Comparison of ENCODE assay signal across 7 cellular contexts in genomic region chr22:33210129-33210784, GRCh38.
DNase-seq lines count a peak whose midpoint lies in the region; ATAC-seq and TF ChIP-seq lines count a peak whose summit lies in the region.

No MANE protein-coding gene starts in this region.

- no peaks in the 10 kb centered on the region for H3K79me2 ChIP-seq in OCI-LY3 (ENCODE audit: low read length)

- peak overlapping the region; percentile 56 for H3K4me2 ChIP-seq in OCI-LY3 (ENCODE audit: low read length)

- H3K27me3 Mint-ChIP-seq in mesothelial cell of epicardium (ENCODE audit: low read depth), result peaks cover 78% of the 10 kb centered on the region

- H3K9me3 Mint-ChIP-seq in mesothelial cell of epicardium, result no peaks in the 10 kb centered on the region

- H3K4me3 ChIP-seq in OCI-LY3 (ENCODE audit: low read length), result peak overlapping the region; percentile 19; the same call in 1 of the 2 replicates
- no peak overlapping the region for H3K4me3 ChIP-seq in dorsolateral prefrontal cortex

- H3K9me3 ChIP-seq in OCI-LY3 (ENCODE audit: insufficient read depth, low read length), result no peaks in the 10 kb centered on the region

- no peaks in the 10 kb centered on the region for H4K20me1 ChIP-seq in OCI-LY3 (ENCODE audit: insufficient read depth, low read length)

- H3K27ac Mint-ChIP-seq in mesothelial cell of epicardium, result no peak overlapping the region

- peak; percentile 80 for DNase-seq in ELF-1 (ENCODE audit: low read depth, low spot score)
- peak; percentile 63 for DNase-seq in HuH-7 (ENCODE audit: low spot score)
- DNase-seq in dorsolateral prefrontal cortex, result no peak
- DNase-seq in mesothelial cell of epicardium (ENCODE audit: low spot score in 2 of 2, unreplicated experiment in 2 of 2), result no peak
- no peak for DNase-seq in NK-92 treated with Interleukin-12 subunit alpha and Interleukin-12 subunit beta, amount 100 ng/mL, for 24 hours (lab: John Stamatoyannopoulos, UW)

- no peaks in the 10 kb centered on the region for H3K4me1 Mint-ChIP-seq in mesothelial cell of epicardium

- peaks cover 8% of the 10 kb centered on the region for H3K4me1 ChIP-seq in OCI-LY3 (ENCODE audit: low read length)

- no peak overlapping the region for H3K4me3 Mint-ChIP-seq in mesothelial cell of epicardium

- H3K27me3 ChIP-seq in OCI-LY3 (ENCODE audit: low read depth, low read length), result no peaks in the 10 kb centered on the region
- peaks cover 0 to 3% (median 0%) of the 10 kb centered on the region in 45 donors for H3K27me3 ChIP-seq in dorsolateral prefrontal cortex

- H2AFZ ChIP-seq in OCI-LY3 (ENCODE audit: low read depth, low read length), result peak overlapping the region; percentile 32

- H3K36me3 ChIP-seq in OCI-LY3 (replicated peaks; ENCODE audit: low read depth, low read length), result no peaks in the 10 kb centered on the region

- ATAC-seq in GM19395 (IDR thresholded peaks at IDR 0.05; ENCODE audit: unreplicated experiment), result no peak

- intact Hi-C loops in dorsolateral prefrontal cortex (cut with DNase I), result no loop called here

- TF ChIP-seq CTCF in OCI-LY3 (IDR thresholded peaks at IDR 0.05; ENCODE audit: low read depth, low read length) (peak; percentile 82), dorsolateral prefrontal cortex (IDR thresholded peaks at IDR 0.05 in 54 of 56, conservative IDR thresholded peaks at IDR 0.05 in 2 of 56; ENCODE audit: low read depth in 1 of 56, partially characterized antibody in 56 of 56) (peak; percentile 27 to 72 (median 54)), mesothelial cell of epicardium (IDR thresholded peaks at IDR 0.05; ENCODE audit: unreplicated experiment) (peak; percentile 37)

- H3K36me3 Mint-ChIP-seq in mesothelial cell of epicardium, result no peaks in the 10 kb centered on the region

- no peak overlapping the region; the same call in 1 of the 2 replicates for H3K9ac ChIP-seq in OCI-LY3 (ENCODE audit: low read length)

- H3K27ac ChIP-seq in OCI-LY3 (ENCODE audit: low read length), result no peak overlapping the region
- H3K27ac ChIP-seq in dorsolateral prefrontal cortex, result no peak overlapping the region

Comparison
In these comparisons a context has a peak if more than half of its experiments do, and no peak if none do; other contexts are left out.
1. DNase-seq: peak in ELF-1 (single experiment) and HuH-7 (single experiment); none in dorsolateral prefrontal cortex (0 of 10), mesothelial cell of epicardium (0 of 2) and NK-92 treated with Interleukin-12 subunit alpha and Interleukin-12 subunit beta, amount 100 ng/mL, for 24 hours (single experiment).
2. Peak in every context shown above with its lines, with median percentiles within 50 percentile points of each other: CTCF ChIP-seq.